In genomic region chr9:86351897-86352296, GRCh38 we compare ENCODE assay signal across 9 cellular contexts. TPM values are rescaled to one million over a fixed set of nuclear protein-coding genes. Genes with fewer than 3 reads are reported as not detected.
DNase-seq lines count a peak whose midpoint lies in the region; ATAC-seq and TF ChIP-seq lines count a peak whose summit lies in the region.
"Had no signal": no experiment of that assay in that cellular context is flagged by ENCODE, and none has a peak within 500 bp of the region (broad histone marks: within the 10 kb centered on the region; RNA-seq: fewer than 3 reads in every experiment).

No MANE protein-coding gene starts in this region.

- H3K4me1 Mint-ChIP-seq in HFFc6 (ENCODE audit: low read depth) (peaks cover 66% of the 10 kb centered on the region), mesothelial cell of epicardium (peaks cover 34% of the 10 kb centered on the region)

- H3K27ac Mint-ChIP-seq in HFFc6 (no peak overlapping the region; the same call in 1 of the 2 replicates), mesothelial cell of epicardium (peak overlapping the region; percentile 37)

- DNase-seq in AG09309 (ENCODE audit: low read depth) (no peak), HFFc6 (no peak), astrocyte of the spinal cord (ENCODE audit: low read depth, low spot score) (no peak), mesothelial cell of epicardium (ENCODE audit: low spot score in 2 of 2, unreplicated experiment in 2 of 2) (no peak), NCI-H524 (lab: John Stamatoyannopoulos, UW) (no peak)
- no peak for DNase-seq in stimulated activated CD4-positive, alpha-beta T cell treated with anti-CD3 and anti-CD28 coated beads, Interleukin-4, amount 100 ng/mL, for 1 hour
- no peak for DNase-seq in stimulated activated CD4-positive, alpha-beta T cell treated with anti-CD3 and anti-CD28 coated beads, Interleukin-15, amount 100 ng/mL, for 24 hours
- DNase-seq: posterior cingulate gyrus had no signal

- H3K9me3 Mint-ChIP-seq in HFFc6 (no peaks in the 10 kb centered on the region; the same call in 1 of the 2 replicates), mesothelial cell of epicardium (no peaks in the 10 kb centered on the region)

- no peak for ATAC-seq in GM21619 (IDR thresholded peaks at IDR 0.05; ENCODE audit: unreplicated experiment)

- TF ChIP-seq CTCF in AG09309 (IDR thresholded peaks at IDR 0.05; ENCODE audit: control insufficient read depth, insufficient read depth, low read depth, low read length, missing control alignments) = no peak
- no peak for TF ChIP-seq CTCF in HFFc6 (IDR thresholded peaks at IDR 0.05)
- no peak for TF ChIP-seq CTCF in astrocyte of the spinal cord (IDR thresholded peaks at IDR 0.05; ENCODE audit: low read depth, low read length)
- no peak for TF ChIP-seq CTCF in mesothelial cell of epicardium (IDR thresholded peaks at IDR 0.05; ENCODE audit: unreplicated experiment)

- H3K36me3 Mint-ChIP-seq in HFFc6 (ENCODE audit: low read depth) (peaks cover 31% of the 10 kb centered on the region), mesothelial cell of epicardium (peaks cover 12% of the 10 kb centered on the region)

- in situ Hi-C loops in astrocyte of the spinal cord (cut with HindIII; ENCODE audit: low sequenced_read_pairs) = no loop called here

- H3K4me3 Mint-ChIP-seq in HFFc6 (peak overlapping the region; percentile 98), mesothelial cell of epicardium (peak overlapping the region; percentile 37)

- H3K4me3 ChIP-seq in AG09309 (ENCODE audit: control insufficient read depth, low read depth, low read length) = peak overlapping the region; percentile 31
- H3K4me3 ChIP-seq in astrocyte of the spinal cord (ENCODE audit: low read depth, low read length) = peak overlapping the region; percentile 98

- H3K27me3 Mint-ChIP-seq in HFFc6 (ENCODE audit: insufficient read depth) = no peaks in the 10 kb centered on the region; the same call in 1 of the 2 replicates
- no peaks in the 10 kb centered on the region for H3K27me3 Mint-ChIP-seq in mesothelial cell of epicardium (ENCODE audit: low read depth)

RNA-seq across cellular contexts. Expression of gene TUT7, which starts 2.3 kb away (rescaled TPM):
- total RNA-seq in HFFc6 (2021; fragmentation: NEBNext Ultra II Directional; extraction: Animal tissue kit (Norgen Biotek cat#: 25700)) = 10 to 100 TPM; 17.8 to 23.9 (median 19.2) TPM
- total RNA-seq in mesothelial cell of epicardium = 26.4 to 29.5 TPM (median 26.6 TPM) in 3 replicates
